Comparison of ENCODE assay signal across 22 cellular contexts in the genomic region with DNA sequence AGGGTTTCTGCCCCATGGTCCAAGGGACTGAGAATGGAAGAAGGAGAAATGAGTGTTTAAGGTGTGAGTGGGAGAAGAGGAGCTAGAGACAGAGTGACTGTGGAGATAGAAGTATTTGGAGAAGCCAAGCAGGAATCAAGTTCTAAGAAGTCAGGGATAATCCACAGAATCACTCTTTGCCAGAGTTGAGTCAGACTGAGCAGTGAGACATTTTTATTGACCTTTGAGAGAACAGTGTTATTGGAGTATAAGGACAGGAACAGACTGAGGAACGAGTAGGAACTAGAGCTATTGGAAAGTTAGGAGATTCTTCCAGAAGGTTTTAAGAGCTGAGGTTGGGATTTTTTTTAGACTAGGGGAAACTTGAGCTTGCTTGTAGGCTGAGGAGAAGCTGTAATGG. TPM values are rescaled to one million over a fixed set of nuclear protein-coding genes. Genes with fewer than 3 reads are reported as not detected.
DNase-seq lines count a peak whose midpoint lies in the region; FAIRE-seq and TF ChIP-seq lines count a peak whose summit lies in the region.
"Had no signal": no experiment of that assay in that cellular context is flagged by ENCODE, and none has a peak within 500 bp of the region (broad histone marks: within the 10 kb centered on the region; RNA-seq: fewer than 3 reads in every experiment).

No MANE protein-coding gene starts in this region.

- H3K4me2 ChIP-seq in GM23248 (ENCODE audit: unreplicated experiment) (no peak overlapping the region), astrocyte (ENCODE audit: low read length) (peak overlapping the region; percentile 27), hepatocyte (no peak overlapping the region)

- no peak overlapping the region for H3K4me3 ChIP-seq in GM23248
- H3K4me3 ChIP-seq in astrocyte (ENCODE audit: insufficient read depth, low read depth, low read length): peak overlapping the region; percentile 5
- H3K4me3 ChIP-seq in hepatocyte: no peak overlapping the region
- H3K4me3 ChIP-seq in subcutaneous abdominal adipose tissue (ENCODE audit: low read depth in 1 of 5, low read length in 5 of 5): no peak overlapping the region
- H3K4me3 ChIP-seq: ascending aorta, gastroesophageal sphincter, MG63, SJSA1 had no signal

- no peaks in the 10 kb centered on the region for H4K20me1 ChIP-seq in GM23248 (ENCODE audit: insufficient read depth)
- no peaks in the 10 kb centered on the region for H4K20me1 ChIP-seq in astrocyte (ENCODE audit: insufficient read depth, low read length)
- H4K20me1 ChIP-seq in hepatocyte (ENCODE audit: insufficient read depth, poor library complexity, severe bottlenecking): no peaks in the 10 kb centered on the region

- no peaks in the 10 kb centered on the region for H3K9me3 Mint-ChIP-seq in astrocyte (ENCODE audit: unreplicated experiment)
- H3K9me3 Mint-ChIP-seq in activated naive CD4-positive, alpha-beta T cell treated with anti-CD3 and anti-CD28 coated beads, Interleukin-2, amount 10 ng/mL, durations not matched to agents 7 days and 5 days: no peaks in the 10 kb centered on the region
- H3K9me3 Mint-ChIP-seq: activated B cell treated with CpG ODN at 0.5 μM for 24 hours; activated CD4-positive, alpha-beta memory T cell treated with anti-CD3 and anti-CD28 coated beads, Interleukin-2, amount 10 ng/mL, durations not matched to agents 7 days and 5 days; mesothelial cell of epicardium; nephron progenitor cell; T-helper 2 cell treated with Interferon-gamma antibody and Interleukin-4, amounts not matched to agents 5 μg/mL and 100 μg/mL, for 36 hours had no signal

- H3F3A ChIP-seq in GM23248 (ENCODE audit: insufficient read depth): peaks cover 52% of the 10 kb centered on the region

- no peaks in the 10 kb centered on the region for H3K36me3 ChIP-seq in GM23248 (ENCODE audit: low read depth)
- H3K36me3 ChIP-seq in astrocyte (ENCODE audit: insufficient read depth, low read length): peaks cover 3% of the 10 kb centered on the region
- no peaks in the 10 kb centered on the region for H3K36me3 ChIP-seq in hepatocyte (replicated peaks; ENCODE audit: insufficient read depth, low read depth)
- H3K36me3 ChIP-seq in subcutaneous abdominal adipose tissue (ENCODE audit: control insufficient read depth in 5 of 5, insufficient read depth in 5 of 5, low read length in 5 of 5): peaks cover 3 to 30% (median 9%) of the 10 kb centered on the region in 5 donors
- H3K36me3 ChIP-seq: MG63, SJSA1 had no signal

- in situ Hi-C loops in GM23248 (cut with MboI): no loop called here

- DNase-seq in GM23248 (peak; percentile 66), astrocyte (ENCODE audit: low read depth) (peak; percentile 36), hepatocyte (ENCODE audit: low spot score) (no peak), D341Med (ENCODE audit: low spot score) (no peak), GDM1 (lab: John Stamatoyannopoulos, UW) (no peak)
- no peak for DNase-seq in activated naive CD4-positive, alpha-beta T cell treated with anti-CD3 and anti-CD28 coated beads, Interleukin-2, amount 10 ng/mL, durations not matched to agents 7 days and 5 days
- DNase-seq: activated B cell treated with CpG ODN at 0.5 μM for 24 hours; activated CD4-positive, alpha-beta memory T cell treated with anti-CD3 and anti-CD28 coated beads, Interleukin-2, amount 10 ng/mL, durations not matched to agents 7 days and 5 days; activated naive CD4-positive, alpha-beta T cell; activated T-cell treated with anti-CD3 and anti-CD28 coated beads, Interleukin-2, amount 50 U/mL, for 1 hour; AML-193; MG63; nephron progenitor cell had no signal

- peaks cover 53% of the 10 kb centered on the region for H3K4me1 ChIP-seq in GM23248 (ENCODE audit: insufficient read depth)
- peaks cover 50% of the 10 kb centered on the region for H3K4me1 ChIP-seq in astrocyte (ENCODE audit: insufficient read depth, low read length)
- H3K4me1 ChIP-seq in hepatocyte (ENCODE audit: insufficient read depth): peaks cover 4% of the 10 kb centered on the region
- peaks cover 0 to 32% (median 7%) of the 10 kb centered on the region in 5 donors for H3K4me1 ChIP-seq in subcutaneous abdominal adipose tissue (ENCODE audit: control insufficient read depth in 5 of 5, insufficient read depth in 5 of 5, low read length in 5 of 5)

- CTCF ChIA-PET in activated naive CD4-positive, alpha-beta T cell treated with anti-CD3 and anti-CD28 coated beads, Interleukin-2, amount 10 ng/mL, durations not matched to agents 7 days and 5 days (lab: Charles Lee): no interaction called here

- no peaks in the 10 kb centered on the region for H3K27me3 ChIP-seq in GM23248 (replicated peaks; ENCODE audit: insufficient read depth)
- H3K27me3 ChIP-seq in astrocyte (ENCODE audit: insufficient read depth, low read length): no peaks in the 10 kb centered on the region
- H3K27me3 ChIP-seq in hepatocyte: no peaks in the 10 kb centered on the region
- no peaks in the 10 kb centered on the region for H3K27me3 ChIP-seq in subcutaneous abdominal adipose tissue (ENCODE audit: control insufficient read depth in 5 of 5, insufficient read depth in 4 of 5, low read length in 5 of 5)
- H3K27me3 ChIP-seq: ascending aorta, gastroesophageal sphincter, MG63, SJSA1 had no signal

- H3K27me3 Mint-ChIP-seq in astrocyte (ENCODE audit: low read depth, unreplicated experiment): no peaks in the 10 kb centered on the region
- H3K27me3 Mint-ChIP-seq in activated naive CD4-positive, alpha-beta T cell treated with anti-CD3 and anti-CD28 coated beads, Interleukin-2, amount 10 ng/mL, durations not matched to agents 7 days and 5 days: no peaks in the 10 kb centered on the region
- H3K27me3 Mint-ChIP-seq: activated B cell treated with CpG ODN at 0.5 μM for 24 hours; activated CD4-positive, alpha-beta memory T cell treated with anti-CD3 and anti-CD28 coated beads, Interleukin-2, amount 10 ng/mL, durations not matched to agents 7 days and 5 days had no signal

- peaks cover 31% of the 10 kb centered on the region for H3K4me1 Mint-ChIP-seq in astrocyte (ENCODE audit: low read depth, unreplicated experiment)
- peaks cover 12% of the 10 kb centered on the region for H3K4me1 Mint-ChIP-seq in activated naive CD4-positive, alpha-beta T cell treated with anti-CD3 and anti-CD28 coated beads, Interleukin-2, amount 10 ng/mL, durations not matched to agents 7 days and 5 days
- H3K4me1 Mint-ChIP-seq: activated B cell treated with CpG ODN at 0.5 μM for 24 hours, mesothelial cell of epicardium had no signal

- H3K9ac ChIP-seq in GM23248 (no peak overlapping the region; the same call in 1 of the 2 replicates), astrocyte (ENCODE audit: low read length) (no peak overlapping the region), subcutaneous abdominal adipose tissue (ENCODE audit: low read length in 5 of 5) (no peak overlapping the region)

- no peak overlapping the region for H2AFZ ChIP-seq in GM23248
- no peak overlapping the region for H2AFZ ChIP-seq in astrocyte (ENCODE audit: low read depth, low read length)
- no peak overlapping the region for H2AFZ ChIP-seq in hepatocyte

- no peak for FAIRE-seq in astrocyte (lab: Jason Lieb, UNC)
- FAIRE-seq: colon, endometrium, H1 had no signal

- H3K4me3 Mint-ChIP-seq in astrocyte (ENCODE audit: unreplicated experiment): no peak overlapping the region
- no peak overlapping the region for H3K4me3 Mint-ChIP-seq in activated naive CD4-positive, alpha-beta T cell treated with anti-CD3 and anti-CD28 coated beads, Interleukin-2, amount 10 ng/mL, durations not matched to agents 7 days and 5 days
- H3K4me3 Mint-ChIP-seq: activated B cell treated with CpG ODN at 0.5 μM for 24 hours; activated CD4-positive, alpha-beta memory T cell treated with anti-CD3 and anti-CD28 coated beads, Interleukin-2, amount 10 ng/mL, durations not matched to agents 7 days and 5 days; mesothelial cell of epicardium; nephron progenitor cell; T-helper 2 cell treated with Interferon-gamma antibody and Interleukin-4, amounts not matched to agents 5 μg/mL and 100 μg/mL, for 36 hours had no signal

- H3K27ac ChIP-seq in GM23248: peak overlapping the region; percentile 45
- peak overlapping the region; percentile 34 for H3K27ac ChIP-seq in astrocyte (ENCODE audit: low read depth, low read length)
- H3K27ac ChIP-seq in hepatocyte: peak overlapping the region; percentile 57
- H3K27ac ChIP-seq in subcutaneous abdominal adipose tissue (ENCODE audit: low read depth, low read length): peak overlapping the region; percentile 32
- H3K27ac ChIP-seq: gastroesophageal sphincter, SJSA1 had no signal

- WGBS in GM23248 (ENCODE audit: low coverage in 1 of 2, low lambda C conversion rate in 2 of 2, missing lambda C conversion rate in 2 of 2), 2 experiments: 48 to 57% methylated on average over 1 of the region's 1 CpG
- 61% methylated on average over 1 of the region's 1 CpG for WGBS in hepatocyte (ENCODE audit: low lambda C conversion rate, missing lambda C conversion rate)

- no peak overlapping the region for H3K27ac Mint-ChIP-seq in astrocyte (ENCODE audit: unreplicated experiment)
- no peak overlapping the region for H3K27ac Mint-ChIP-seq in activated naive CD4-positive, alpha-beta T cell treated with anti-CD3 and anti-CD28 coated beads, Interleukin-2, amount 10 ng/mL, durations not matched to agents 7 days and 5 days
- H3K27ac Mint-ChIP-seq: activated B cell treated with CpG ODN at 0.5 μM for 24 hours; activated CD4-positive, alpha-beta memory T cell treated with anti-CD3 and anti-CD28 coated beads, Interleukin-2, amount 10 ng/mL, durations not matched to agents 7 days and 5 days; mesothelial cell of epicardium; T-helper 2 cell treated with Interferon-gamma antibody and Interleukin-4, amounts not matched to agents 5 μg/mL and 100 μg/mL, for 36 hours had no signal

- H3K9me3 ChIP-seq in GM23248 (ENCODE audit: low read depth) (no peaks in the 10 kb centered on the region), astrocyte (ENCODE audit: insufficient read depth, low read depth, low read length) (no peaks in the 10 kb centered on the region), hepatocyte (ENCODE audit: low read depth) (no peaks in the 10 kb centered on the region), subcutaneous abdominal adipose tissue (ENCODE audit: control insufficient read depth in 5 of 5, low read length in 5 of 5) (no peaks in the 10 kb centered on the region)
- H3K9me3 ChIP-seq: ascending aorta, gastroesophageal sphincter, MG63, SJSA1 had no signal

- H3K9me2 ChIP-seq in GM23248 (ENCODE audit: insufficient read depth) (no peaks in the 10 kb centered on the region), hepatocyte (replicated peaks; ENCODE audit: insufficient read depth) (no peaks in the 10 kb centered on the region)

- TF ChIP-seq CTCF in astrocyte (IDR thresholded peaks at IDR 0.05; ENCODE audit: insufficient read depth, low read depth, low read length) (no peak), hepatocyte (IDR thresholded peaks at IDR 0.05; ENCODE audit: poor library complexity) (no peak)

- H3K36me3 Mint-ChIP-seq in astrocyte (ENCODE audit: low read depth, unreplicated experiment): peaks cover 6% of the 10 kb centered on the region
- H3K36me3 Mint-ChIP-seq in activated naive CD4-positive, alpha-beta T cell treated with anti-CD3 and anti-CD28 coated beads, Interleukin-2, amount 10 ng/mL, durations not matched to agents 7 days and 5 days: peaks cover 25% of the 10 kb centered on the region

- H3K79me2 ChIP-seq in GM23248 (ENCODE audit: insufficient read depth) (peaks cover 16% of the 10 kb centered on the region; the same call in 1 of the 2 replicates), astrocyte (ENCODE audit: insufficient read depth, low read length) (peaks cover 26% of the 10 kb centered on the region), hepatocyte (peaks cover 16% of the 10 kb centered on the region)

RNA-seq across cellular contexts. Expression of a gene that starts 37.2 kb away (rescaled TPM):
- 4.0 and 7.8 TPM in 2 replicates for total RNA-seq in GM23248 (2014; rRNA removed; shearing (Covaris generic))
- polyA plus RNA-seq in GM23248 (2016; fragmentation: Nextera tagmentation; extraction: Ambion mirVana): 6.9 and 7.7 TPM in 2 replicates
- total RNA-seq in astrocyte: 19.6 and 22.3 TPM in 2 replicates
- 25.6 and 38.9 TPM in 2 replicates for total RNA-seq in hepatocyte
- 20.9 and 30.1 TPM in 2 replicates for polyA plus RNA-seq in hepatocyte

Comparison
In these comparisons a context has a peak if more than half of its experiments do, and no peak if none do; other contexts are left out.
1. DNase-seq: peak in GM23248 (single experiment) and astrocyte (single experiment); none in hepatocyte (single experiment), D341Med (single experiment), GDM1 (single experiment) and activated naive CD4-positive, alpha-beta T cell treated with anti-CD3 and anti-CD28 coated beads, Interleukin-2, amount 10 ng/mL, durations not matched to agents 7 days and 5 days (single experiment).
2. Peak in every context shown above with its lines, with median percentiles within 50 percentile points of each other: H3K27ac ChIP-seq.